Comparison of ENCODE assay signal across 9 cellular contexts in the genomic region with DNA sequence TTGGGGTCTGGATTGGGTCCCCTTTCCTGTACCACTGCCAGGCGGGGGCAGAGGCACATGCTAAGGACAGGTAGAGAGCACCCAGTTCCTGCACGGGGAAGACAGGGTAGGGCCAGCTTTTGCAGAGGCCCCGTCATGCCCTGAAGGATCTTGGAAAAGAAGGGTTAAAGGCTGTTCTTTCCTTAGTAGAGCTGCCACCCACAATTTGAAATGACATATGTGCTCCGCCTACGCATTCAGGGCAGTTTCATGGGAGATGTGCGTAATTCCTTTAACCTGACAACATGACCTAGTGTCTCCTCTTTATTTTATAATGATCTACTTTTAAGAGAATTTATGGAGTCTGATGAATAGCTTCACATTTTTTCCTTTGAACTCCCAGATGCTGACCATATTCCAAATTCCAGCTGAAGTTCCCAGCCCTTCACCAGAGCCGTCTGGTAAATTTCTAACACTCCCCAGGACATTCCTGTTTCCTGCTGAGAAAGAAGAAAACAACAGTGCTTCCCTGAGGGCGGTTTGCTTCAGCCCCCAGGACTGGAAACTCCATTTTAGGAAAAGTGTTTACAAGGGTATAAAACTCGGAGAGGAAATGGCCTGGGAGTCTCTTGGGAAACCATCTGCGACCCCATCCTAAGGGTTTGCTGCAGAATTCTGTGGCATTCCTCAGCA. TPM values are rescaled to one million over a fixed set of nuclear protein-coding genes. Genes with fewer than 3 reads are reported as not detected.
A peak's percentile ranks its signal among the peaks of the same experiment; 100 is the strongest.
DNase-seq lines count a peak whose midpoint lies in the region; ATAC-seq and TF ChIP-seq lines count a peak whose summit lies in the region.
"Had no signal": no experiment of that assay in that cellular context is flagged by ENCODE, and none has a peak within 500 bp of the region (broad histone marks: within the 10 kb centered on the region; RNA-seq: fewer than 3 reads in every experiment).

No MANE protein-coding gene starts in this region.

- H3K27ac ChIP-seq in HUES64 (ENCODE audit: low read depth, low read length) (peak overlapping the region; percentile 96), dorsolateral prefrontal cortex (peak overlapping the region in 37 of 59 donors; percentile 19 to 86 (median 64)), left lung (peak overlapping the region; percentile 39 to 48), temporal lobe (ENCODE audit: low read depth, low read length) (peak overlapping the region; percentile 8)

- no peaks in the 10 kb centered on the region for H3K36me3 ChIP-seq in HUES64 (ENCODE audit: insufficient read depth, low read length)
- H3K36me3 ChIP-seq in left lung = no peaks in the 10 kb centered on the region

- no peaks in the 10 kb centered on the region for H3K27me3 ChIP-seq in HUES64 (ENCODE audit: insufficient read depth, low read length)
- H3K27me3 ChIP-seq in dorsolateral prefrontal cortex = no peaks in the 10 kb centered on the region
- H3K27me3 ChIP-seq in left lung = peaks cover 0 to 14% of the 10 kb centered on the region in 2 donors

- WGBS in HUES64 = 14% methylated on average over 10 of the region's 10 CpGs

- H3K9me3 ChIP-seq in HUES64 (ENCODE audit: insufficient read depth, low read depth, low read length) (peaks cover 5% of the 10 kb centered on the region), left lung (no peaks in the 10 kb centered on the region)

- DNase-seq in dorsolateral prefrontal cortex (no peak), left lung (no peak), NOMO-1 treated with dmso at 0.1 percent for 144 hours (lab: John Stamatoyannopoulos, UW; ENCODE audit: unreplicated experiment) (no peak), cerebellum (ENCODE audit: low spot score) (no peak), NCI-H748 (lab: John Stamatoyannopoulos, UW; ENCODE audit: unreplicated experiment) (no peak)
- DNase-seq in activated CD4-positive, alpha-beta T cell treated with anti-CD3 and anti-CD28 coated beads for 48 hours = no peak
- DNase-seq: activated CD4-positive, alpha-beta T cell treated with anti-CD3 and anti-CD28 coated beads for 36 hours had no signal

- TF ChIP-seq CTCF in dorsolateral prefrontal cortex (IDR thresholded peaks at IDR 0.05 in 54 of 56, conservative IDR thresholded peaks at IDR 0.05 in 2 of 56; ENCODE audit: low read depth in 1 of 56, partially characterized antibody in 56 of 56) (no peak), left lung (IDR thresholded peaks at IDR 0.05) (no peak)

- intact Hi-C loops in dorsolateral prefrontal cortex (cut with DNase I) (no loop called here), left lung (cut with DNase I) (no loop called here)

- H3K4me1 ChIP-seq in HUES64 (ENCODE audit: insufficient read depth, low read length) = peaks cover 27% of the 10 kb centered on the region
- H3K4me1 ChIP-seq in left lung = no peaks in the 10 kb centered on the region

- ATAC-seq in left lung = peak; percentile 64
- ATAC-seq: activated CD4-positive, alpha-beta T cell treated with anti-CD3 and anti-CD28 coated beads for 36 hours had no signal

- peak overlapping the region; percentile 76 for H3K9ac ChIP-seq in HUES64 (ENCODE audit: low read depth, low read length)

- peak overlapping the region; percentile 21 for H3K4me3 ChIP-seq in HUES64 (ENCODE audit: low read length)
- no peak overlapping the region for H3K4me3 ChIP-seq in dorsolateral prefrontal cortex
- H3K4me3 ChIP-seq in left lung = no peak overlapping the region

RNA-seq across cellular contexts. Expression of a gene that starts 58.9 kb away (rescaled TPM):
- 32.9 TPM for polyA plus RNA-seq in HUES64 (2013, experiment 1 of 2)
- polyA plus RNA-seq in HUES64 (2013, experiment 2 of 2) = 23.8 TPM
- 100 to 1,000 TPM in 43 of 120 experiments, 10 to 100 TPM in 77; 27.1 to 361 (median 85.0) TPM for total RNA-seq in dorsolateral prefrontal cortex
- 10 to 100 TPM; 31.9 to 34.3 TPM for total RNA-seq in left lung
- 7.1 TPM for total RNA-seq in temporal lobe
- 5.9 TPM for total RNA-seq in cerebellum

Comparison
In these comparisons a context has a peak if more than half of its experiments do, and no peak if none do; other contexts are left out.
1. H3K27ac ChIP-seq: peak in every context shown above with its lines; median percentile 96 in HUES64; 64 in dorsolateral prefrontal cortex; 44 in left lung; 8 in temporal lobe.